Comparison of ENCODE assay signal across 8 cellular contexts in genomic region chr19:49347835-49348234, GRCh38.
A peak's percentile ranks its signal among the peaks of the same experiment; 100 is the strongest.
DNase-seq lines count a peak whose midpoint lies in the region; TF ChIP-seq lines count a peak whose summit lies in the region.

No MANE protein-coding gene starts in this region.

- no peaks in the 10 kb centered on the region for H3K9me3 ChIP-seq in WERI-Rb-1 (ENCODE audit: severe bottlenecking)

- no peaks in the 10 kb centered on the region for H3K27me3 ChIP-seq in WERI-Rb-1 (ENCODE audit: insufficient read depth, low read depth, severe bottlenecking)

- H3K36me3 ChIP-seq in WERI-Rb-1, result peaks cover 71% of the 10 kb centered on the region

- no peak overlapping the region for H3K4me3 ChIP-seq in WERI-Rb-1 (ENCODE audit: low read depth, low read length)

- TF ChIP-seq CTCF in WERI-Rb-1 (IDR thresholded peaks at IDR 0.05; ENCODE audit: low read depth, low read length), result no peak

- DNase-seq in CD1c-positive myeloid dendritic cell (ENCODE audit: extremely low spot score) (peak; percentile 34), HPDE6-E6E7 (ENCODE audit: extremely low spot score) (peak; percentile 55), WERI-Rb-1 (peak; percentile 59), kidney tubule cell (ENCODE audit: low spot score) (peak; percentile 26), KG1 (lab: John Stamatoyannopoulos, UW) (no peak), globus pallidus (ENCODE audit: low spot score) (no peak), SHP77 (lab: John Stamatoyannopoulos, UW) (no peak), DMS79 (lab: John Stamatoyannopoulos, UW) (no peak)

- H3K27ac ChIP-seq in WERI-Rb-1, result no peak overlapping the region

Comparison
In these comparisons a context has a peak if more than half of its experiments do, and no peak if none do; other contexts are left out.
1. DNase-seq: peak in CD1c-positive myeloid dendritic cell (single experiment), HPDE6-E6E7 (single experiment), WERI-Rb-1 (single experiment) and kidney tubule cell (single experiment); none in KG1 (single experiment), globus pallidus (single experiment), SHP77 (0 of 2) and DMS79 (single experiment).